14 cellular contexts compared by ENCODE assay signal in genomic region chr14:85439696-85440328, GRCh38.
DNase-seq lines count a peak whose midpoint lies in the region; ATAC-seq and TF ChIP-seq lines count a peak whose summit lies in the region.
"Had no signal": no experiment of that assay in that cellular context is flagged by ENCODE, and none has a peak within 500 bp of the region (broad histone marks: within the 10 kb centered on the region; RNA-seq: fewer than 3 reads in every experiment).

No MANE protein-coding gene starts in this region.

- no peaks in the 10 kb centered on the region for H3K4me1 Mint-ChIP-seq in effector memory CD8-positive, alpha-beta T cell (ENCODE audit: low read depth in 2 of 2)
- no peaks in the 10 kb centered on the region for H3K4me1 Mint-ChIP-seq in activated T-cell treated with anti-CD3 and anti-CD28 coated beads, Interleukin-2, amount 50 U/mL, for 24 hours (ENCODE audit: low read depth)
- H3K4me1 Mint-ChIP-seq: activated CD4-positive, alpha-beta T cell treated with anti-CD3 and anti-CD28 coated beads for 36 hours had no signal

- H3K27ac ChIP-seq in ascending aorta, result peak overlapping the region; percentile 36 to 49
- H3K27ac ChIP-seq in subcutaneous abdominal adipose tissue (ENCODE audit: low read depth, low read length), result peak overlapping the region; percentile 43
- H3K27ac ChIP-seq: suprapubic skin had no signal

- H3K36me3 ChIP-seq in ascending aorta, result no peaks in the 10 kb centered on the region
- H3K36me3 ChIP-seq in subcutaneous abdominal adipose tissue (ENCODE audit: control insufficient read depth in 5 of 5, insufficient read depth in 5 of 5, low read length in 5 of 5), result no peaks in the 10 kb centered on the region
- H3K36me3 ChIP-seq: suprapubic skin had no signal

- ATAC-seq in GM21825 (IDR thresholded peaks at IDR 0.05; ENCODE audit: unreplicated experiment), result no peak
- ATAC-seq in effector memory CD8-positive, alpha-beta T cell (replicated peaks), result no peak
- ATAC-seq: activated CD4-positive, alpha-beta T cell treated with anti-CD3 and anti-CD28 coated beads for 36 hours; K562; natural killer cell treated with Interleukin-12 subunit alpha and Interleukin-12 subunit beta and Interleukin-15 and Interleukin-18, amount 100 ng/mL, for 72 hours had no signal

- no peak overlapping the region for H3K4me3 Mint-ChIP-seq in effector memory CD8-positive, alpha-beta T cell
- no peak overlapping the region for H3K4me3 Mint-ChIP-seq in activated T-cell treated with anti-CD3 and anti-CD28 coated beads, Interleukin-2, amount 50 U/mL, for 24 hours
- H3K4me3 Mint-ChIP-seq: activated CD4-positive, alpha-beta T cell treated with anti-CD3 and anti-CD28 coated beads for 36 hours; brain; natural killer cell treated with Interleukin-12 subunit alpha and Interleukin-12 subunit beta and Interleukin-15 and Interleukin-18, amount 100 ng/mL, for 72 hours had no signal

- TF ChIP-seq CTCF in ascending aorta (IDR thresholded peaks at IDR 0.05), result no peak

- DNase-seq in HK-2 (ENCODE audit: unreplicated experiment), result peak; percentile 45
- DNase-seq in ascending aorta (ENCODE audit: low spot score in 2 of 2), result no peak
- DNase-seq in foreskin melanocyte, result peak; percentile 91
- DNase-seq in effector memory CD8-positive, alpha-beta T cell, result no peak
- DNase-seq in activated T-cell treated with anti-CD3 and anti-CD28 coated beads, Interleukin-2, amount 50 U/mL, for 24 hours, result no peak
- DNase-seq: activated CD4-positive, alpha-beta T cell treated with anti-CD3 and anti-CD28 coated beads for 36 hours; NCI-H187 had no signal

- H3K4me3 ChIP-seq in ascending aorta (no peak overlapping the region), subcutaneous abdominal adipose tissue (ENCODE audit: low read depth in 1 of 5, low read length in 5 of 5) (no peak overlapping the region)
- H3K4me3 ChIP-seq: K562, skin epidermis, suprapubic skin had no signal

- no peak overlapping the region for H3K9ac ChIP-seq in subcutaneous abdominal adipose tissue (ENCODE audit: low read length in 5 of 5)

- H3K9me3 ChIP-seq in ascending aorta (no peaks in the 10 kb centered on the region), subcutaneous abdominal adipose tissue (ENCODE audit: control insufficient read depth in 5 of 5, low read length in 5 of 5) (no peaks in the 10 kb centered on the region)
- H3K9me3 ChIP-seq: suprapubic skin had no signal

- H3K9me3 Mint-ChIP-seq in effector memory CD8-positive, alpha-beta T cell, result peaks cover 0 to 3% of the 10 kb centered on the region in 2 donors
- no peaks in the 10 kb centered on the region for H3K9me3 Mint-ChIP-seq in activated T-cell treated with anti-CD3 and anti-CD28 coated beads, Interleukin-2, amount 50 U/mL, for 24 hours
- H3K9me3 Mint-ChIP-seq: natural killer cell treated with Interleukin-12 subunit alpha and Interleukin-12 subunit beta and Interleukin-15 and Interleukin-18, amount 100 ng/mL, for 72 hours had no signal

- H3K27me3 ChIP-seq in ascending aorta (no peaks in the 10 kb centered on the region), subcutaneous abdominal adipose tissue (ENCODE audit: control insufficient read depth in 5 of 5, insufficient read depth in 4 of 5, low read length in 5 of 5) (peaks cover 0 to 3% (median 0%) of the 10 kb centered on the region in 5 donors)
- H3K27me3 ChIP-seq: suprapubic skin had no signal

- intact Hi-C loops in ascending aorta (cut with DNase I), result no loop called here

- H3K4me1 ChIP-seq in ascending aorta, result no peaks in the 10 kb centered on the region
- H3K4me1 ChIP-seq in subcutaneous abdominal adipose tissue (ENCODE audit: control insufficient read depth in 5 of 5, insufficient read depth in 5 of 5, low read length in 5 of 5), result peaks cover 0 to 27% (median 13%) of the 10 kb centered on the region in 5 donors
- H3K4me1 ChIP-seq: suprapubic skin had no signal

- H3K36me3 Mint-ChIP-seq in effector memory CD8-positive, alpha-beta T cell (ENCODE audit: insufficient read depth), result no peaks in the 10 kb centered on the region
- H3K36me3 Mint-ChIP-seq in activated T-cell treated with anti-CD3 and anti-CD28 coated beads, Interleukin-2, amount 50 U/mL, for 24 hours (ENCODE audit: low read depth), result no peaks in the 10 kb centered on the region
- H3K36me3 Mint-ChIP-seq: brain; natural killer cell treated with Interleukin-12 subunit alpha and Interleukin-12 subunit beta and Interleukin-15 and Interleukin-18, amount 100 ng/mL, for 72 hours had no signal

- H3K27ac Mint-ChIP-seq in effector memory CD8-positive, alpha-beta T cell, result no peak overlapping the region
- no peak overlapping the region for H3K27ac Mint-ChIP-seq in activated T-cell treated with anti-CD3 and anti-CD28 coated beads, Interleukin-2, amount 50 U/mL, for 24 hours
- H3K27ac Mint-ChIP-seq: activated CD4-positive, alpha-beta T cell treated with anti-CD3 and anti-CD28 coated beads for 36 hours; natural killer cell treated with Interleukin-12 subunit alpha and Interleukin-12 subunit beta and Interleukin-15 and Interleukin-18, amount 100 ng/mL, for 72 hours had no signal

- H3K27me3 Mint-ChIP-seq in effector memory CD8-positive, alpha-beta T cell, result no peaks in the 10 kb centered on the region
- H3K27me3 Mint-ChIP-seq in activated T-cell treated with anti-CD3 and anti-CD28 coated beads, Interleukin-2, amount 50 U/mL, for 24 hours, result no peaks in the 10 kb centered on the region
- H3K27me3 Mint-ChIP-seq: activated CD4-positive, alpha-beta T cell treated with anti-CD3 and anti-CD28 coated beads for 36 hours; brain; natural killer cell treated with Interleukin-12 subunit alpha and Interleukin-12 subunit beta and Interleukin-15 and Interleukin-18, amount 100 ng/mL, for 72 hours had no signal

Comparison
In these comparisons a context has a peak if more than half of its experiments do, and no peak if none do; other contexts are left out.
1. DNase-seq: peak in HK-2 (single experiment) and foreskin melanocyte (single experiment); none in ascending aorta (0 of 2), effector memory CD8-positive, alpha-beta T cell (0 of 3) and activated T-cell treated with anti-CD3 and anti-CD28 coated beads, Interleukin-2, amount 50 U/mL, for 24 hours (single experiment).